8 cellular contexts compared by ENCODE assay signal in genomic region chr22:40525250-40525884, GRCh38.
A peak's percentile ranks its signal among the peaks of the same experiment; 100 is the strongest.
DNase-seq lines count a peak whose midpoint lies in the region; ATAC-seq and TF ChIP-seq lines count a peak whose summit lies in the region.

No MANE protein-coding gene starts in this region.

- 84% methylated on average over 3 of the region's 6 CpGs for WGBS in mesenchymal stem cell

- no peaks in the 10 kb centered on the region for H3K27me3 ChIP-seq in ACC112 (ENCODE audit: insufficient read depth, low read length)
- no peaks in the 10 kb centered on the region for H3K27me3 ChIP-seq in mesenchymal stem cell (ENCODE audit: control insufficient read depth in 1 of 2, insufficient read depth in 1 of 2, low read length in 2 of 2)

- no peak overlapping the region for H3K4ac ChIP-seq in mesenchymal stem cell (ENCODE audit: low read depth in 1 of 2, low read length in 2 of 2)

- H3K9ac ChIP-seq in mesenchymal stem cell (ENCODE audit: low read length) = peak overlapping the region; percentile 36

- no peak overlapping the region for H3K18ac ChIP-seq in mesenchymal stem cell (ENCODE audit: low read depth in 1 of 2, low read length in 2 of 2)

- H4K91ac ChIP-seq in mesenchymal stem cell (ENCODE audit: low read length) = no peak overlapping the region

- peak in 47 of 76 experiments; percentile 2 to 66 (median 26) for DNase-seq in HUDEP-2 (lab: John Stamatoyannopoulos, UW; ENCODE audit: unreplicated experiment in 76 of 76)
- DNase-seq in activated CD4-positive, CD25-positive, alpha-beta regulatory T cell treated with anti-CD3 and anti-CD28 coated beads, Interleukin-2, amount 50 U/mL, for 16 hours (ENCODE audit: low read depth, low spot score) = peak; percentile 33
- peak; percentile 67 to 71 for DNase-seq in cardiac fibroblast (ENCODE audit: low read depth in 2 of 2)
- peak; percentile 45 for DNase-seq in mesenchymal stem cell
- DNase-seq in stimulated activated CD8-positive, alpha-beta memory T cell treated with anti-CD3 and anti-CD28 coated beads, Interleukin-7, amount 100 ng/mL, for 4 hours (ENCODE audit: low read depth in 2 of 2) = peak; percentile 37 to 46
- no peak for DNase-seq in iPS-NIHi7 (ENCODE audit: extremely low spot score)

- peak overlapping the region; percentile 38 for H2BK5ac ChIP-seq in mesenchymal stem cell (ENCODE audit: low read depth, low read length, poor library complexity, severe bottlenecking)

- no peak overlapping the region for H3K4me3 ChIP-seq in ACC112 (ENCODE audit: low read depth, low read length)
- H3K4me3 ChIP-seq in cardiac fibroblast (replicated peaks in 1 of 2; ENCODE audit: low read depth in 2 of 2, low read length in 2 of 2) = no peak overlapping the region
- H3K4me3 ChIP-seq in mesenchymal stem cell (ENCODE audit: insufficient read depth in 1 of 2, low read depth in 1 of 2, low read length in 2 of 2) = no peak overlapping the region

- peak; percentile 71 for TF ChIP-seq CTCF in cardiac fibroblast (IDR thresholded peaks at IDR 0.05; ENCODE audit: low read depth, low read length)

- ATAC-seq in HG03196 (IDR thresholded peaks at IDR 0.05; ENCODE audit: unreplicated experiment) = no peak

- no peak overlapping the region for H4K8ac ChIP-seq in mesenchymal stem cell (ENCODE audit: low read length)

- H3K4me1 ChIP-seq in ACC112 (ENCODE audit: control insufficient read depth, insufficient read depth, low read length, unreplicated experiment) = peaks cover 19% of the 10 kb centered on the region
- peaks cover 1% of the 10 kb centered on the region for H3K4me1 ChIP-seq in mesenchymal stem cell (ENCODE audit: control insufficient read depth, insufficient read depth, low read depth, low read length)

- H3K36me3 ChIP-seq in ACC112 (ENCODE audit: insufficient read depth, low read length) = no peaks in the 10 kb centered on the region
- peaks cover 0 to 6% of the 10 kb centered on the region in 2 experiments for H3K36me3 ChIP-seq in mesenchymal stem cell (ENCODE audit: control insufficient read depth in 1 of 2, insufficient read depth in 2 of 2, low read depth in 1 of 2, low read length in 2 of 2)

- no peak overlapping the region for H3K23ac ChIP-seq in mesenchymal stem cell (ENCODE audit: low read length in 2 of 2)

- peaks cover 14% of the 10 kb centered on the region for H3K79me2 ChIP-seq in ACC112 (ENCODE audit: control insufficient read depth, insufficient read depth, low read length, unreplicated experiment)

- H3K9me3 ChIP-seq in mesenchymal stem cell (ENCODE audit: control insufficient read depth, low read length) = no peaks in the 10 kb centered on the region

- H3K27ac ChIP-seq in ACC112 (ENCODE audit: low read depth, low read length) (peak overlapping the region; percentile 39; the same call in 1 of the 2 replicates), mesenchymal stem cell (ENCODE audit: low read length, poor library complexity, severe bottlenecking) (no peak overlapping the region)

- H3K14ac ChIP-seq in mesenchymal stem cell (ENCODE audit: low read length in 2 of 2) = no peak overlapping the region

- peaks cover 28% of the 10 kb centered on the region for H3K79me1 ChIP-seq in mesenchymal stem cell (replicated peaks; ENCODE audit: low read length, poor library complexity, severe bottlenecking)

- H2BK15ac ChIP-seq in mesenchymal stem cell (ENCODE audit: low read depth, poor library complexity, severe bottlenecking) = no peak overlapping the region

- no peak overlapping the region for H2AFZ ChIP-seq in ACC112 (ENCODE audit: low read length, unreplicated experiment)
- no peak overlapping the region for H2AFZ ChIP-seq in mesenchymal stem cell (ENCODE audit: low read depth, low read length)

- H3K4me2 ChIP-seq in mesenchymal stem cell (ENCODE audit: low read length, poor library complexity, severe bottlenecking) = no peak overlapping the region

- no peak overlapping the region for H2BK120ac ChIP-seq in mesenchymal stem cell (ENCODE audit: low read depth, low read length)

- H2AK5ac ChIP-seq in mesenchymal stem cell (ENCODE audit: low read length, severe bottlenecking) = no peak overlapping the region

- H2BK12ac ChIP-seq in mesenchymal stem cell (ENCODE audit: low read length in 2 of 2) = no peak overlapping the region
